8 cellular contexts compared by ENCODE assay signal in genomic region chr2:119365436-119365835, GRCh38. TPM values are rescaled to one million over a fixed set of nuclear protein-coding genes. Genes with fewer than 3 reads are reported as not detected.
DNase-seq lines count a peak whose midpoint lies in the region; ATAC-seq and TF ChIP-seq lines count a peak whose summit lies in the region.

No MANE protein-coding gene starts in this region.

- H3K4me1 ChIP-seq in KMS-11 (ENCODE audit: low read depth, poor library complexity, severe bottlenecking) (peaks cover 15% of the 10 kb centered on the region), colonic mucosa (no peaks in the 10 kb centered on the region)

- TF ChIP-seq CTCF in BJ (IDR thresholded peaks at IDR 0.05; ENCODE audit: insufficient read depth, low read depth, low read length) (no peak), KMS-11 (conservative IDR thresholded peaks at IDR 0.05; ENCODE audit: low read depth, low read length) (no peak), colonic mucosa (IDR thresholded peaks at IDR 0.05) (no peak), natural killer cell (IDR thresholded peaks at IDR 0.05) (no peak)

- H3K4me3 Mint-ChIP-seq in natural killer cell = peak overlapping the region; percentile 95

- no peaks in the 10 kb centered on the region for H3K9me3 ChIP-seq in colonic mucosa

- intact Hi-C loops in colonic mucosa (cut with DNase I) = loop anchor here (10.0 kb wide), 1 partner anchor 51 kb away; no protein-coding TSS in a partner anchor
- intact Hi-C loops in natural killer cell (cut with micrococcal nuclease) = loop anchor here (10.0 kb wide), 1 partner anchor 1551 kb away; the partner anchor contains the start of gene DDX18

- peak overlapping the region; percentile 95 to 100 for H3K27ac Mint-ChIP-seq in natural killer cell

- no peak overlapping the region for H3K9ac ChIP-seq in KMS-11
- H3K9ac ChIP-seq in colonic mucosa (ENCODE audit: low read depth in 2 of 2, low read length in 2 of 2) = peak overlapping the region in 1 of 2 donors; percentile 94

- H3K36me3 Mint-ChIP-seq in natural killer cell = peaks cover 8% of the 10 kb centered on the region

- peak overlapping the region; percentile 65; the same call in 1 of the 2 replicates for H3K27ac ChIP-seq in KMS-11
- H3K27ac ChIP-seq in colonic mucosa = peak overlapping the region; percentile 95

- POLR2A ChIA-PET in BJ (lab: Charles Lee) = no interaction called here

- H3K36me3 ChIP-seq in BJ (ENCODE audit: control insufficient read depth, insufficient read depth, low read length) = no peaks in the 10 kb centered on the region; the same call in 1 of the 2 replicates
- 0 out of 2 replicates have a peak, but pooled peaks cover 3% of the 10 kb centered on the region for H3K36me3 ChIP-seq in KMS-11 (ENCODE audit: insufficient read depth)
- H3K36me3 ChIP-seq in colonic mucosa = peaks cover 7% of the 10 kb centered on the region

- peaks cover 24% of the 10 kb centered on the region; the same call in 1 of the 2 replicates for H3K79me2 ChIP-seq in KMS-11 (ENCODE audit: insufficient read depth, low read depth)

- no peaks in the 10 kb centered on the region for H3K27me3 Mint-ChIP-seq in natural killer cell (ENCODE audit: low read depth in 2 of 2)

- DNase-seq in BJ (ENCODE audit: low read depth) = no peak
- no peak for DNase-seq in colonic mucosa
- DNase-seq in natural killer cell = no peak
- DNase-seq in DMS 273 (lab: John Stamatoyannopoulos, UW; ENCODE audit: unreplicated experiment) = no peak
- DNase-seq in superior temporal gyrus (ENCODE audit: extremely low spot score) = no peak
- no peak for DNase-seq in stimulated activated CD8-positive, alpha-beta memory T cell treated with anti-CD3 and anti-CD28 coated beads, Interleukin-4, amount 100 ng/mL, for 48 hours

- no peak overlapping the region for H2AFZ ChIP-seq in KMS-11 (ENCODE audit: low read depth)

- H3K4me3 ChIP-seq in BJ (ENCODE audit: low read depth, low read length) (peak overlapping the region; percentile 88), KMS-11 (IDR thresholded peaks at IDR 0.05; ENCODE audit: insufficient read depth, low read depth, low read length) (no peak overlapping the region), colonic mucosa (peak overlapping the region; percentile 72)

- CTCF ChIA-PET in BJ (lab: Yijun Ruan, JAX) = interaction anchor here (0.9 kb wide), 1 partner anchor 22 kb away, joined by 3 read pairs; no protein-coding TSS in a partner anchor

- peaks cover 58 to 88% of the 10 kb centered on the region in 2 donors for H3K4me1 Mint-ChIP-seq in natural killer cell

- H3K9me3 Mint-ChIP-seq in natural killer cell = no peaks in the 10 kb centered on the region

- H3K4me2 ChIP-seq in KMS-11 = peak overlapping the region; percentile 75

- ATAC-seq in natural killer cell (no peak), HG02759 (IDR thresholded peaks at IDR 0.05; ENCODE audit: unreplicated experiment) (no peak)

- no peaks in the 10 kb centered on the region for H4K20me1 ChIP-seq in KMS-11 (ENCODE audit: insufficient read depth)

- H3K27me3 ChIP-seq in BJ (ENCODE audit: control insufficient read depth, insufficient read depth, low read length) (no peaks in the 10 kb centered on the region), KMS-11 (ENCODE audit: insufficient read depth, low read depth) (no peaks in the 10 kb centered on the region), colonic mucosa (no peaks in the 10 kb centered on the region)

RNA-seq across cellular contexts. Expression of gene C2orf76, which starts 1.2 kb away (rescaled TPM):
- polyA plus RNA-seq in BJ (2011; rRNA removed) = 7.0 and 25.0 TPM in 2 replicates
- polyA minus RNA-seq in BJ (2011; rRNA and poly(A)+ RNA removed) = 0.98 and 1.8 TPM in 2 replicates
- total RNA-seq in colonic mucosa (1 to 10 TPM; 4.7 to 6.6 TPM), natural killer cell (10 to 100 TPM; 14.1 to 21.9 (median 20.5) TPM)

RNA-seq across cellular contexts. Expression of gene DBI, which starts 1.3 kb away (rescaled TPM):
- polyA plus RNA-seq in BJ (2011; rRNA removed) = 104 and 167 TPM in 2 replicates
- polyA minus RNA-seq in BJ (2011; rRNA and poly(A)+ RNA removed) = 29.6 and 44.3 TPM in 2 replicates
- total RNA-seq in colonic mucosa (100 to 1,000 TPM; 275 to 291 TPM), natural killer cell (100 to 1,000 TPM in 1 of 3 donors, 10 to 100 TPM in 2; 85.1 to 109 (median 93.2) TPM)
